8 cellular contexts compared by ENCODE assay signal in genomic region chr10:68156373-68157185, GRCh38. TPM values are rescaled to one million over a fixed set of nuclear protein-coding genes. Genes with fewer than 3 reads are reported as not detected.
DNase-seq lines count a peak whose midpoint lies in the region; ATAC-seq and TF ChIP-seq lines count a peak whose summit lies in the region.

No MANE protein-coding gene starts in this region.

- ATAC-seq in HG02678 (IDR thresholded peaks at IDR 0.05; ENCODE audit: unreplicated experiment) (peak; percentile 42), heart left ventricle (peak in 2 of 4 donors; percentile 16 to 18), HG03045 (IDR thresholded peaks at IDR 0.05; ENCODE audit: unreplicated experiment) (no peak), HG03097 (IDR thresholded peaks at IDR 0.05; ENCODE audit: low FRiP score, unreplicated experiment) (no peak)

- H3K9me3 ChIP-seq in SJCRH30 (replicated peaks) (no peaks in the 10 kb centered on the region), heart left ventricle (no peaks in the 10 kb centered on the region), skeletal muscle satellite cell (replicated peaks; ENCODE audit: low read length) (no peaks in the 10 kb centered on the region)

- peak; percentile 49 for DNase-seq in DMS153 treated with DMSO at 0.1 percent for 48 hours (lab: John Stamatoyannopoulos, UW; ENCODE audit: unreplicated experiment)
- DNase-seq in SJCRH30 = peak; percentile 7 to 62
- peak; percentile 37 for DNase-seq in activated gamma-delta T cell treated with anti-CD3 and anti-CD28 coated beads, Interleukin-2, amount 50 U/mL, for 16 hours (ENCODE audit: low read depth)
- peak in 4 of 5 donors; percentile 47 to 62 (median 56) for DNase-seq in heart left ventricle

- peak overlapping the region; percentile 81 for H3K9ac ChIP-seq in skeletal muscle satellite cell (ENCODE audit: low read depth, low read length)

- no peak overlapping the region for H3K4me2 ChIP-seq in skeletal muscle satellite cell (ENCODE audit: low read length)

- H3K4me3 ChIP-seq in SJCRH30 = no peak overlapping the region
- H3K4me3 ChIP-seq in heart left ventricle = no peak overlapping the region
- H3K4me3 ChIP-seq in skeletal muscle satellite cell (ENCODE audit: low read length) = no peak overlapping the region

- TF ChIP-seq POLR2A in heart left ventricle (IDR thresholded peaks at IDR 0.05) = no peak

- H3K27me3 ChIP-seq in SJCRH30 = no peaks in the 10 kb centered on the region
- no peaks in the 10 kb centered on the region for H3K27me3 ChIP-seq in heart left ventricle
- no peaks in the 10 kb centered on the region for H3K27me3 ChIP-seq in skeletal muscle satellite cell (ENCODE audit: control insufficient read depth, insufficient read depth, low read length)

- H3K4me1 ChIP-seq in SJCRH30 = peaks cover 8% of the 10 kb centered on the region
- peaks cover 0 to 50% (median 15%) of the 10 kb centered on the region in 12 donors for H3K4me1 ChIP-seq in heart left ventricle
- peaks cover 42% of the 10 kb centered on the region for H3K4me1 ChIP-seq in skeletal muscle satellite cell (ENCODE audit: control insufficient read depth, insufficient read depth, low read length)

- H3K36me3 ChIP-seq in SJCRH30 (no peaks in the 10 kb centered on the region), heart left ventricle (peaks cover 0 to 19% (median 0%) of the 10 kb centered on the region in 9 donors), skeletal muscle satellite cell (ENCODE audit: insufficient read depth, low read length) (peaks cover 77% of the 10 kb centered on the region)

- 36 to 40% (median 38%) methylated on average over 11 of the region's 11 CpGs for WGBS in heart left ventricle, 4 donors

- intact Hi-C loops in heart left ventricle (cut with DNase I) = loop anchor here (1.0 to 10.0 kb wide), 9 partner anchors 69 to 302 kb away; no protein-coding TSS in a partner anchor

- H3K27ac ChIP-seq in SJCRH30 (no peak overlapping the region), heart left ventricle (peak overlapping the region in 10 of 12 donors; percentile 17 to 92 (median 66))

- peak; percentile 63 to 90 (median 84) for TF ChIP-seq CTCF in heart left ventricle (IDR thresholded peaks at IDR 0.05)

RNA-seq across cellular contexts. Expression of gene MYPN, which starts 47.3 kb away (rescaled TPM):
- 0.13 and 0.40 TPM in 2 replicates for total RNA-seq in SJCRH30 (2014; rRNA removed; shearing (Covaris generic))
- total RNA-seq in heart left ventricle = 100 to 1,000 TPM; 105 to 240 (median 159) TPM
- polyA plus RNA-seq in heart left ventricle = 100 to 1,000 TPM in 1 of 2 donors, 10 to 100 TPM in 1; 33.4 to 107 TPM
- total RNA-seq in skeletal muscle satellite cell (2012; rRNA removed) = 2.2 and 8.6 TPM in 2 replicates

Comparison
In these comparisons a context has a peak if more than half of its experiments do, and no peak if none do; other contexts are left out.
1. RNA of gene MYPN, which starts 47.3 kb away (total RNA-seq): 105 to 240 TPM in heart left ventricle; 0.13 to 0.40 TPM in SJCRH30; every median in the first group is over 10 times any median in the second.
2. Peak in every context shown above with its lines, with median percentiles within 50 percentile points of each other: DNase-seq.